ENCODE assay signal across 20 cellular contexts in genomic region chr5:110681953-110682352, GRCh38. TPM values are rescaled to one million over a fixed set of nuclear protein-coding genes. Genes with fewer than 3 reads are reported as not detected.
DNase-seq lines count a peak whose midpoint lies in the region; ATAC-seq, FAIRE-seq and TF ChIP-seq lines count a peak whose summit lies in the region.
"Had no signal": no experiment of that assay in that cellular context is flagged by ENCODE, and none has a peak within 500 bp of the region (broad histone marks: within the 10 kb centered on the region; RNA-seq: fewer than 3 reads in every experiment).

No MANE protein-coding gene starts in this region.

- H3K9ac ChIP-seq in K562 (ENCODE audit: insufficient read depth in 1 of 2, low read depth in 2 of 2, low read length in 2 of 2) (no peak overlapping the region), kidney (ENCODE audit: low read length in 2 of 2) (no peak overlapping the region)
- H3K9ac ChIP-seq: BLaER1 had no signal

- CTCF ChIA-PET in K562 (lab: Yijun Ruan, JAX; ENCODE audit: low intra/inter-chr PET ratio): no interaction called here

- H3K4me3 ChIP-seq in K562: no peak overlapping the region
- H3K4me3 ChIP-seq in kidney (ENCODE audit: low read length in 2 of 2): no peak overlapping the region
- H3K4me3 ChIP-seq: BLaER1 had no signal

- H3K79me2 ChIP-seq in K562 (ENCODE audit: control insufficient read depth, insufficient read depth, low read length): no peaks in the 10 kb centered on the region

- H2AFZ ChIP-seq in K562 (ENCODE audit: low read depth, low read length): no peak overlapping the region

- TF ChIP-seq CTCF in K562 (IDR thresholded peaks at IDR 0.05 in 2 of 3, conservative IDR thresholded peaks at IDR 0.05 in 1 of 3; ENCODE audit: insufficient read depth in 2 of 3, low read depth in 1 of 3, low read length in 3 of 3) (no peak), kidney (IDR thresholded peaks at IDR 0.05; ENCODE audit: borderline replicate concordance, extremely low read depth, insufficient read depth) (no peak)

- in situ Hi-C loops in K562 (cut with MboI): no loop called here

- no peaks in the 10 kb centered on the region for H3K4me1 ChIP-seq in K562 (replicated peaks in 1 of 2; ENCODE audit: control insufficient read depth in 2 of 2, insufficient read depth in 2 of 2, low read length in 2 of 2)
- no peaks in the 10 kb centered on the region for H3K4me1 ChIP-seq in kidney (ENCODE audit: control insufficient read depth in 1 of 2, insufficient read depth in 1 of 2, low read depth in 1 of 2, low read length in 2 of 2)
- H3K4me1 ChIP-seq: BLaER1, Caco-2 had no signal

- H3K27ac ChIP-seq in K562 (ENCODE audit: extremely low read depth, low read depth, low read length) (no peak overlapping the region), kidney (ENCODE audit: low read depth in 2 of 2, low read length in 2 of 2) (no peak overlapping the region)
- H3K27ac ChIP-seq: BLaER1, C4-2B had no signal

- POLR2A ChIA-PET in K562 (lab: Yijun Ruan, JAX): no interaction called here

- no peaks in the 10 kb centered on the region for H3K9me1 ChIP-seq in K562 (ENCODE audit: control insufficient read depth, insufficient read depth, low read length)

- no peak for ATAC-seq in K562
- no peak for ATAC-seq in left colon
- ATAC-seq: CD8-positive, alpha-beta T cell; HCT116 had no signal

- no peak for TF ChIP-seq RAD21 in K562 (CRISPR knock-in tag; conservative IDR thresholded peaks at IDR 0.05 in 1 of 2, IDR thresholded peaks at IDR 0.05 in 1 of 2)

- H3K27me3 ChIP-seq in K562 (ENCODE audit: control insufficient read depth in 2 of 2, insufficient read depth in 2 of 2, low read length in 2 of 2): no peaks in the 10 kb centered on the region
- H3K27me3 ChIP-seq: BLaER1 had no signal

- no TSS peak for BruUV-seq in K562 (replicated peaks; lab: Mats Ljungman, UMichigan)

- intact Hi-C loops in K562 (cut with micrococcal nuclease) (no loop called here), kidney (cut with DNase I) (no loop called here), left colon (cut with DNase I, micrococcal nuclease) (no loop called here)

- H3K9me3 ChIP-seq in K562 (replicated peaks; ENCODE audit: control insufficient read depth, insufficient read depth, low read depth, low read length) (no peaks in the 10 kb centered on the region), kidney (ENCODE audit: control insufficient read depth in 1 of 2, low read length in 2 of 2) (no peaks in the 10 kb centered on the region)
- H3K9me3 ChIP-seq: BLaER1, Caco-2 had no signal

- H4K20me1 ChIP-seq in K562 (replicated peaks; ENCODE audit: control insufficient read depth, insufficient read depth, low read length): no peaks in the 10 kb centered on the region
- H4K20me1 ChIP-seq: BLaER1 had no signal

- H3K36me3 ChIP-seq in K562 (ENCODE audit: control insufficient read depth, insufficient read depth, low read length) (no peaks in the 10 kb centered on the region), kidney (ENCODE audit: control insufficient read depth in 1 of 2, insufficient read depth in 2 of 2, low read length in 2 of 2) (no peaks in the 10 kb centered on the region)
- H3K36me3 ChIP-seq: BLaER1 had no signal

- no peak for TF ChIP-seq POLR2A in K562 (conservative IDR thresholded peaks at IDR 0.05)

- FAIRE-seq in A204.1 (lab: Jason Lieb, UNC): peak; percentile 37
- FAIRE-seq in G401.6 (lab: Jason Lieb, UNC): peak; percentile 36
- FAIRE-seq in K562 (lab: Jason Lieb, UNC): no peak
- peak; percentile 53 for FAIRE-seq in kidney (lab: Jason Lieb, UNC)
- FAIRE-seq: GM12892 had no signal

- no peak for TF ChIP-seq EP300 in K562 (IDR thresholded peaks at IDR 0.05; ENCODE audit: low read length)

- DNase-seq in K562 (ENCODE audit: extremely low read depth in 1 of 4, low spot score in 3 of 4): no peak
- no peak for DNase-seq in kidney
- DNase-seq in left colon: no peak
- no peak for DNase-seq in DMS153 (lab: John Stamatoyannopoulos, UW)
- no peak for DNase-seq in stimulated activated CD4-positive, alpha-beta T cell treated with anti-CD3 and anti-CD28 coated beads, Interleukin-2, amount 100 ng/mL, for 48 hours
- DNase-seq: 8988T; Caco-2; CD4-positive, CD25-positive, alpha-beta regulatory T cell; CD8-positive, alpha-beta T cell; DMS79; EL; GF-D8; GOT3; H7 had no signal

- H3K4me2 ChIP-seq in K562 (ENCODE audit: insufficient read depth, low read length): no peak overlapping the region
- H3K4me2 ChIP-seq: BLaER1 had no signal

TF ChIP-seq in K562, 482 proteins besides CTCF, POLR2A, EP300 and RAD21:
- TF ChIP-seq RBM39 (optimal IDR thresholded peaks at IDR 0.05; ENCODE audit: low read depth, low read length): no peak
- no peak for TF ChIP-seq TAF1 (IDR thresholded peaks at IDR 0.05; ENCODE audit: control insufficient read depth, extremely low read depth, insufficient read depth, low read length, severe bottlenecking)
- peak; percentile 75 for TF ChIP-seq ZNF316 (IDR thresholded peaks at IDR 0.05)
- TF ChIP-seq MAFK (IDR thresholded peaks at IDR 0.05; ENCODE audit: low read length): peak; percentile 14; the same call in 1 of the 2 replicates
- peak; percentile 57; the same call in 1 of the 2 replicates for TF ChIP-seq C11orf30 (IDR thresholded peaks at IDR 0.05; ENCODE audit: low read depth)
- no peak for TF ChIP-seq KAT8 (IDR thresholded peaks at IDR 0.05; ENCODE audit: low read depth)
- TF ChIP-seq ZNF512 (tag; IDR thresholded peaks at IDR 0.05): no peak
- TF ChIP-seq MAFG (tag; conservative IDR thresholded peaks at IDR 0.05): peak; percentile 35; the same call in 1 of the 2 replicates

RNA-seq across cellular contexts. Expression of gene TMEM232, which starts 44.5 kb away (rescaled TPM):
- total RNA-seq in K562 (2011; cell fraction: chromatin; rRNA removed; ENCODE audit: low replicate concordance): 0.84 TPM in 1 of 2 replicates, not detected in the other
- total RNA-seq in K562 (2011; cell fraction: nucleolus; rRNA removed): not detected in 2 replicates
- 0.59 TPM in 1 of 2 replicates, not detected in the other for total RNA-seq in K562 (2011; cell fraction: nucleoplasm; rRNA removed)
- 0.12 and 0.86 TPM in 2 replicates for total RNA-seq in K562 (2014; rRNA removed)
- 0.54 and 0.91 TPM in 2 replicates for total RNA-seq in K562 (2014; rRNA removed; fragmentation: Illumina TruSeq; extraction: Trizol)
- 1.2 and 2.2 TPM in 2 replicates for total RNA-seq in K562 (2015; rRNA removed; fragmentation: Illumina TruSeq; extraction: Trizol)
- total RNA-seq in K562 (2021): 0.40 and 0.54 TPM in 2 replicates
- polyA plus RNA-seq in K562 (2011; rRNA removed): 0.31 and 0.38 TPM in 2 replicates
- 0.24 TPM in 1 of 2 replicates, not detected in the other for polyA plus RNA-seq in K562 (2011; cell fraction: cytosol; rRNA removed)
- 0.46 TPM in 1 of 2 replicates, not detected in the other for polyA plus RNA-seq in K562 (2011; cell fraction: nucleus; rRNA removed)
- 0.98 and 2.0 TPM in 2 replicates for polyA plus RNA-seq in K562 (2012)
- polyA plus RNA-seq in K562 (2014; fragmentation: Illumina TruSeq; extraction: Trizol): 0.36 and 0.69 TPM in 2 replicates
- polyA plus RNA-seq in K562 (2014; fragmentation: Nextera tagmentation; extraction: Ambion mirVana): under 1 TPM; 0.41 to 0.58 TPM
- 0.09 and 0.77 TPM in 2 replicates for polyA plus RNA-seq in K562 (2014; rRNA removed)
- 0.84 and 1.1 TPM in 2 replicates for polyA minus RNA-seq in K562 (2011; rRNA and poly(A)+ RNA removed)
- not detected in 2 replicates for polyA minus RNA-seq in K562 (2011; cell fraction: cytosol; rRNA and poly(A)+ RNA removed)
- polyA minus RNA-seq in K562 (2011; cell fraction: nucleus; rRNA and poly(A)+ RNA removed): 0.94 and 2.0 TPM in 2 replicates
- 11.3 TPM for total RNA-seq in kidney
- polyA plus RNA-seq in kidney (ENCODE audit: insufficient read depth, low read depth, low replicate concordance): 4.8 TPM
- total RNA-seq in left colon: 1 to 10 TPM; 3.1 to 3.7 TPM

RNA-seq across cellular contexts. Expression of gene SLC25A46, which starts 56.9 kb away (rescaled TPM):
- total RNA-seq in K562 (2011; cell fraction: chromatin; rRNA removed; ENCODE audit: low replicate concordance): 6.9 and 21.1 TPM in 2 replicates
- total RNA-seq in K562 (2011; cell fraction: nucleolus; rRNA removed): 6.0 and 6.3 TPM in 2 replicates
- total RNA-seq in K562 (2011; cell fraction: nucleoplasm; rRNA removed): 9.1 and 19.6 TPM in 2 replicates
- total RNA-seq in K562 (2014; rRNA removed) (30.2 and 32.2 TPM in 2 replicates), K562 (2014; rRNA removed; fragmentation: Illumina TruSeq; extraction: Trizol) (46.7 and 49.9 TPM in 2 replicates), K562 (2015; rRNA removed; fragmentation: Illumina TruSeq; extraction: Trizol) (44.2 and 47.3 TPM in 2 replicates), K562 (2021) (33.1 and 36.8 TPM in 2 replicates), kidney (39.4 TPM), left colon (10 to 100 TPM; 44.7 to 54.6 TPM)
- polyA plus RNA-seq in K562 (2011; rRNA removed) (26.2 and 33.3 TPM in 2 replicates), K562 (2014; fragmentation: Illumina TruSeq; extraction: Trizol) (27.4 and 31.8 TPM in 2 replicates), K562 (2014; fragmentation: Nextera tagmentation; extraction: Ambion mirVana) (10 to 100 TPM in 1 of 2 experiments, 1 to 10 TPM in 1; 7.8 to 13.1 TPM), K562 (2014; rRNA removed) (21.7 and 23.1 TPM in 2 replicates), kidney (ENCODE audit: insufficient read depth, low read depth, low replicate concordance) (20.3 TPM)
- 14.3 and 14.5 TPM in 2 replicates for polyA plus RNA-seq in K562 (2011; cell fraction: cytosol; rRNA removed)
- 11.9 and 15.2 TPM in 2 replicates for polyA plus RNA-seq in K562 (2011; cell fraction: nucleus; rRNA removed)
- polyA plus RNA-seq in K562 (2012): 24.5 and 26.9 TPM in 2 replicates
- 59.7 and 64.7 TPM in 2 replicates for polyA minus RNA-seq in K562 (2011; rRNA and poly(A)+ RNA removed)
- 19.0 and 25.4 TPM in 2 replicates for polyA minus RNA-seq in K562 (2011; cell fraction: cytosol; rRNA and poly(A)+ RNA removed)
- polyA minus RNA-seq in K562 (2011; cell fraction: nucleus; rRNA and poly(A)+ RNA removed): 12.9 and 21.1 TPM in 2 replicates
